24 cellular contexts compared by ENCODE assay signal in the genomic region with DNA sequence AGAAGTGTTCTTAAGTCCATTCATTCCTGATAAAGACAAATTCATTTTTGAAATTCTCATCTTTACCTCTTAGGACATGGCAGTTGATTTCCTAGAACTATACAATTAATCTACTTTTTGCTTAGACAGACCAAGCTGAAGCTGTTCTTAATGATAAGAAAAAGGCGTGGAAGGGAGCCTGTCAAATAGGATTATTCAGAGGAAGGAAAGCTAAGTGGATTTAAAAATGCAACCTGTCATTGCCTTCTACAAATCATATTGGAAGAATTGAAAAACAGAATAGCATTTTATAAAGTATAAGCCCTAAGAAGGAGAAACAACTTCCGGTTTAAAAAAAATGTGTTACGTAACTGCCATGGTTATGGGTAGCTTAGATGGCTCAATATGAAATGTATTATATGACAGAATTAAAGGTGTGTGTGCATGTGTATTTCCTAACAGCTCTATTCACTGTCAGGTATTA.
DNase-seq lines count a peak whose midpoint lies in the region; TF ChIP-seq lines count a peak whose summit lies in the region.
"Had no signal": no experiment of that assay in that cellular context is flagged by ENCODE, and none has a peak within 500 bp of the region (broad histone marks: within the 10 kb centered on the region; RNA-seq: fewer than 3 reads in every experiment).

No MANE protein-coding gene starts in this region.

- DNase-seq in MV-4-11 (lab: John Stamatoyannopoulos, UW) (peak; percentile 30), NCI-H82 treated with DMSO at 0.1 percent for 48 hours (lab: John Stamatoyannopoulos, UW; ENCODE audit: unreplicated experiment) (peak; percentile 87), WERI-Rb-1 (no peak), retinal pigment epithelial cell (ENCODE audit: low read depth) (peak; percentile 45), mesenteric fat pad (ENCODE audit: low spot score) (no peak), SKM-1 (lab: John Stamatoyannopoulos, UW; ENCODE audit: unreplicated experiment) (no peak), anterior cingulate cortex (lab: John Stamatoyannopoulos, UW) (no peak)
- DNase-seq: ACHN; BE2C; CD8-positive, alpha-beta memory T cell; DMS79 treated with DMSO at 0.1 percent for 48 hours; GF-D8; H9; Kasumi-1; NCI-H1092; NCI-H1436; NCI-H187; NCI-H2171 treated with DMSO at 0.1 percent for 48 hours; NCI-H345; NCI-H510A treated with DMSO at 0.1 percent for 48 hours; NCI-H774; SHP77 treated with DMSO at 0.1 percent for 48 hours had no signal

- H3K9me3 ChIP-seq in WERI-Rb-1 (ENCODE audit: severe bottlenecking), result no peaks in the 10 kb centered on the region
- H3K9me3 ChIP-seq: BE2C had no signal

- H3K4me3 ChIP-seq in WERI-Rb-1 (ENCODE audit: low read depth, low read length) (no peak overlapping the region), retinal pigment epithelial cell (ENCODE audit: low read length) (no peak overlapping the region)
- H3K4me3 ChIP-seq: GM23338 had no signal

- H3K27ac ChIP-seq in WERI-Rb-1, result peak overlapping the region; percentile 2; the same call in 1 of the 2 replicates
- H3K27ac ChIP-seq: RWPE1 had no signal

- no peaks in the 10 kb centered on the region for H3K36me3 ChIP-seq in WERI-Rb-1
- H3K36me3 ChIP-seq: BE2C had no signal

- TF ChIP-seq CTCF in WERI-Rb-1 (IDR thresholded peaks at IDR 0.05; ENCODE audit: low read depth, low read length), result no peak
- no peak for TF ChIP-seq CTCF in retinal pigment epithelial cell (conservative IDR thresholded peaks at IDR 0.05; ENCODE audit: low read depth, low read length)

- no peaks in the 10 kb centered on the region for H3K27me3 ChIP-seq in WERI-Rb-1 (ENCODE audit: insufficient read depth, low read depth, severe bottlenecking)
- H3K27me3 ChIP-seq: BE2C had no signal

Comparison
In these comparisons a context has a peak if more than half of its experiments do, and no peak if none do; other contexts are left out.
1. DNase-seq: peak in MV-4-11 (single experiment), NCI-H82 treated with DMSO at 0.1 percent for 48 hours (single experiment) and retinal pigment epithelial cell (single experiment); none in WERI-Rb-1 (single experiment), mesenteric fat pad (single experiment), SKM-1 (single experiment) and anterior cingulate cortex (0 of 58).